1 cellular context compared by ENCODE assay signal in the genomic region with DNA sequence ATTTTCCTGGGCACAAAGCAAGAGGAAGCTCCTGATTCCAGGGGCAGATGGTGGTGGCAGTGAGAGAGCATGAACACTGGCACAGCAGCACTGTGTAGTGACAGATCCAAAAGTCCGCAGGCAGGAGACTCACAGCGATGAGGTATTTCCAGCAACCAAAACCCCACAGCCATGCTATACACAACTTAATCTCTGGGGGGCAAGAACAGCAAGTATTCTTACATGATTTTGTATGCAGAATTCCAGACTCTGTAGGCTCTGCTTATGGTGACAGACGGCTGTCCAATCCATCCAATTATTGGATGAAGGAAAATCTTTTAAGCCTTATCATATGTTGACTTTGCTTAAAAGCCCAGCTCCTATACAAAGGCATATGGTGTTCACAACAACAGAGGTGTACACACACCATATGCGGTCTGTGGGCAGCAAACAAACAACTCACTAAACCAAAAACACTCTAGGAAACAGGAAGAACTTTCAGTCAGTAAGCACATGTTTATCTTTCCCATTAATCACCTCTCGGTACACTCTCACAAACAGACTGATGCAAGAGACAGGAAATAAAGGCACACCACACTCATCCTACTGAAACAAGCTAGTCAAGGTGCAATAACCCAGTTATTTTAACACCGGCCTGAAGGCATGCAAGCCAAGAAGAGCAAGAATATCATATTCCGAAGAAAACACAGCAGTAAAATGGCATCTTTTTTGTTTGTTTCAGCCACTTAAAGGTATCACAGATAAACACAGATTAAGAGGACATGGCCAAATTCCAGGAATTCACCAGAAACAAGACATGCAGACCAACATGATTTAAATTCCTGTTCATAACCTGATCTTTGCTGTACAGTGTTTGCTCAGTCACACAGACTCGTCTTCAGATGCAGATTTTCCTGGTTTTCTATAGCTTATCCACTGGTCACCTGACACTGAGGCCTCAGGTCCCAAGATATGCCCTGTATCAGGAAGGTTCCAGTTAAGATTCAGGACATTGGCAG.
TF ChIP-seq lines count a peak whose summit lies in the region.

No MANE protein-coding gene starts in this region.

TF ChIP-seq in HEK293, 187 proteins besides CTCF, POLR2A, EP300 and RAD21 (continued from another document and continues in another):
- TF ChIP-seq, protein P1, sequence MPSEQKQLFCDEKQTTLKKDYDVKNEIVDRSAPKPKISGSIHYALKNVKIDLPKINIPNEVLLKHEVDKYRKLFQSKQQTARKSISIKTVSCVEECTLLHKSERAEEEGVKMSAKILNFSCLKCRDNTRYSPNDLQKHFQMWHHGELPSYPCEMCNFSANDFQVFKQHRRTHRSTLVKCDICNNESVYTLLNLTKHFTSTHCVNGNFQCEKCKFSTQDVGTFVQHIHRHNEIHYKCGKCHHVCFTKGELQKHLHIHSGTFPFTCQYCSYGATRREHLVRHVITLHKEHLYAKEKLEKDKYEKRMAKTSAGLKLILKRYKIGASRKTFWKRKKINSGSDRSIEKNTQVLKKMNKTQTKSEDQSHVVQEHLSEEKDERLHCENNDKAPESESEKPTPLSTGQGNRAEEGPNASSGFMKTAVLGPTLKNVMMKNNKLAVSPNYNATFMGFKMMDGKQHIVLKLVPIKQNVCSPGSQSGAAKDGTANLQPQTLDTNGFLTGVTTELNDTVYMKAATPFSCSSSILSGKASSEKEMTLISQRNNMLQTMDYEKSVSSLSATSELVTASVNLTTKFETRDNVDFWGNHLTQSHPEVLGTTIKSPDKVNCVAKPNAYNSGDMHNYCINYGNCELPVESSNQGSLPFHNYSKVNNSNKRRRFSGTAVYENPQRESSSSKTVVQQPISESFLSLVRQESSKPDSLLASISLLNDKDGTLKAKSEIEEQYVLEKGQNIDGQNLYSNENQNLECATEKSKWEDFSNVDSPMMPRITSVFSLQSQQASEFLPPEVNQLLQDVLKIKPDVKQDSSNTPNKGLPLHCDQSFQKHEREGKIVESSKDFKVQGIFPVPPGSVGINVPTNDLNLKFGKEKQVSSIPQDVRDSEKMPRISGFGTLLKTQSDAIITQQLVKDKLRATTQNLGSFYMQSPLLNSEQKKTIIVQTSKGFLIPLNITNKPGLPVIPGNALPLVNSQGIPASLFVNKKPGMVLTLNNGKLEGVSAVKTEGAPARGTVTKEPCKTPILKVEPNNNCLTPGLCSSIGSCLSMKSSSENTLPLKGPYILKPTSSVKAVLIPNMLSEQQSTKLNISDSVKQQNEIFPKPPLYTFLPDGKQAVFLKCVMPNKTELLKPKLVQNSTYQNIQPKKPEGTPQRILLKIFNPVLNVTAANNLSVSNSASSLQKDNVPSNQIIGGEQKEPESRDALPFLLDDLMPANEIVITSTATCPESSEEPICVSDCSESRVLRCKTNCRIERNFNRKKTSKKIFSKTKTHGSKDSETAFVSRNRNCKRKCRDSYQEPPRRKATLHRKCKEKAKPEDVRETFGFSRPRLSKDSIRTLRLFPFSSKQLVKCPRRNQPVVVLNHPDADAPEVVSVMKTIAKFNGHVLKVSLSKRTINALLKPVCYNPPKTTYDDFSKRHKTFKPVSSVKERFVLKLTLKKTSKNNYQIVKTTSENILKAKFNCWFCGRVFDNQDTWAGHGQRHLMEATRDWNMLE (tag by site-specific recombination; conservative IDR thresholded peaks at IDR 0.05; ENCODE audit: low read depth) = no peak; the same call in 1 of the 2 replicates
- no peak for TF ChIP-seq ZNF23 (tag by site-specific recombination; IDR thresholded peaks at IDR 0.05; ENCODE audit: borderline replicate concordance)
- TF ChIP-seq ZIC2 (tag by site-specific recombination; IDR thresholded peaks at IDR 0.05) = peak; percentile 58
- TF ChIP-seq ZNF426 (tag by site-specific recombination; IDR thresholded peaks at IDR 0.05) = no peak
- TF ChIP-seq GLIS1 (tag by site-specific recombination; IDR thresholded peaks at IDR 0.05) = peak; percentile 58; the same call in 1 of the 2 replicates
- TF ChIP-seq, protein P2, sequence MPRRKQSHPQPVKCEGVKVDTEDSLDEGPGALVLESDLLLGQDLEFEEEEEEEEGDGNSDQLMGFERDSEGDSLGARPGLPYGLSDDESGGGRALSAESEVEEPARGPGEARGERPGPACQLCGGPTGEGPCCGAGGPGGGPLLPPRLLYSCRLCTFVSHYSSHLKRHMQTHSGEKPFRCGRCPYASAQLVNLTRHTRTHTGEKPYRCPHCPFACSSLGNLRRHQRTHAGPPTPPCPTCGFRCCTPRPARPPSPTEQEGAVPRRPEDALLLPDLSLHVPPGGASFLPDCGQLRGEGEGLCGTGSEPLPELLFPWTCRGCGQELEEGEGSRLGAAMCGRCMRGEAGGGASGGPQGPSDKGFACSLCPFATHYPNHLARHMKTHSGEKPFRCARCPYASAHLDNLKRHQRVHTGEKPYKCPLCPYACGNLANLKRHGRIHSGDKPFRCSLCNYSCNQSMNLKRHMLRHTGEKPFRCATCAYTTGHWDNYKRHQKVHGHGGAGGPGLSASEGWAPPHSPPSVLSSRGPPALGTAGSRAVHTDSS (tag by site-specific recombination; IDR thresholded peaks at IDR 0.05) = peak; percentile 32; the same call in 1 of the 2 replicates
- no peak for TF ChIP-seq ZNF114 (tag by site-specific recombination; IDR thresholded peaks at IDR 0.05)
- no peak for TF ChIP-seq ZNF514 (tag by site-specific recombination; IDR thresholded peaks at IDR 0.05)
- TF ChIP-seq ZNF202 (tag by site-specific recombination; IDR thresholded peaks at IDR 0.05; ENCODE audit: borderline replicate concordance) = no peak
- TF ChIP-seq GLIS2 (tag by site-specific recombination; IDR thresholded peaks at IDR 0.05) = no peak
- TF ChIP-seq, protein P3, sequence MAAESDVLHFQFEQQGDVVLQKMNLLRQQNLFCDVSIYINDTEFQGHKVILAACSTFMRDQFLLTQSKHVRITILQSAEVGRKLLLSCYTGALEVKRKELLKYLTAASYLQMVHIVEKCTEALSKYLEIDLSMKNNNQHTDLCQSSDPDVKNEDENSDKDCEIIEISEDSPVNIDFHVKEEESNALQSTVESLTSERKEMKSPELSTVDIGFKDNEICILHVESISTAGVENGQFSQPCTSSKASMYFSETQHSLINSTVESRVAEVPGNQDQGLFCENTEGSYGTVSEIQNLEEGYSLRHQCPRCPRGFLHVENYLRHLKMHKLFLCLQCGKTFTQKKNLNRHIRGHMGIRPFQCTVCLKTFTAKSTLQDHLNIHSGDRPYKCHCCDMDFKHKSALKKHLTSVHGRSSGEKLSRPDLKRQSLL (tag by site-specific recombination; IDR thresholded peaks at IDR 0.05) = no peak
- no peak for TF ChIP-seq ZNF792 (tag by site-specific recombination; IDR thresholded peaks at IDR 0.05)
- no peak for TF ChIP-seq ZNF791 (tag by site-specific recombination; IDR thresholded peaks at IDR 0.05)
- peak; percentile 60; the same call in 1 of the 2 replicates for TF ChIP-seq HOXD13 (CRISPR knock-in tag; IDR thresholded peaks at IDR 0.05; ENCODE audit: borderline replicate concordance)
- TF ChIP-seq ZNF501 (tag by site-specific recombination; IDR thresholded peaks at IDR 0.05) = no peak
- TF ChIP-seq ZNF223 (tag by site-specific recombination; IDR thresholded peaks at IDR 0.05) = no peak
- TF ChIP-seq ZNF274 (IDR thresholded peaks at IDR 0.05; ENCODE audit: low read length) = no peak
- TF ChIP-seq ZNF274 (tag by site-specific recombination; IDR thresholded peaks at IDR 0.05; ENCODE audit: borderline replicate concordance) = no peak
- TF ChIP-seq, protein P4, sequence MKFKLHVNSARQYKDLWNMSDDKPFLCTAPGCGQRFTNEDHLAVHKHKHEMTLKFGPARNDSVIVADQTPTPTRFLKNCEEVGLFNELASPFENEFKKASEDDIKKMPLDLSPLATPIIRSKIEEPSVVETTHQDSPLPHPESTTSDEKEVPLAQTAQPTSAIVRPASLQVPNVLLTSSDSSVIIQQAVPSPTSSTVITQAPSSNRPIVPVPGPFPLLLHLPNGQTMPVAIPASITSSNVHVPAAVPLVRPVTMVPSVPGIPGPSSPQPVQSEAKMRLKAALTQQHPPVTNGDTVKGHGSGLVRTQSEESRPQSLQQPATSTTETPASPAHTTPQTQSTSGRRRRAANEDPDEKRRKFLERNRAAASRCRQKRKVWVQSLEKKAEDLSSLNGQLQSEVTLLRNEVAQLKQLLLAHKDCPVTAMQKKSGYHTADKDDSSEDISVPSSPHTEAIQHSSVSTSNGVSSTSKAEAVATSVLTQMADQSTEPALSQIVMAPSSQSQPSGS (tag by site-specific recombination; IDR thresholded peaks at IDR 0.05; ENCODE audit: low read depth) = peak; percentile 77
- TF ChIP-seq ZNF660 (tag by site-specific recombination; IDR thresholded peaks at IDR 0.05) = peak; percentile 11; the same call in 1 of the 2 replicates
- TF ChIP-seq ZNF140 (tag by site-specific recombination; IDR thresholded peaks at IDR 0.05) = no peak
- TF ChIP-seq, protein P5, sequence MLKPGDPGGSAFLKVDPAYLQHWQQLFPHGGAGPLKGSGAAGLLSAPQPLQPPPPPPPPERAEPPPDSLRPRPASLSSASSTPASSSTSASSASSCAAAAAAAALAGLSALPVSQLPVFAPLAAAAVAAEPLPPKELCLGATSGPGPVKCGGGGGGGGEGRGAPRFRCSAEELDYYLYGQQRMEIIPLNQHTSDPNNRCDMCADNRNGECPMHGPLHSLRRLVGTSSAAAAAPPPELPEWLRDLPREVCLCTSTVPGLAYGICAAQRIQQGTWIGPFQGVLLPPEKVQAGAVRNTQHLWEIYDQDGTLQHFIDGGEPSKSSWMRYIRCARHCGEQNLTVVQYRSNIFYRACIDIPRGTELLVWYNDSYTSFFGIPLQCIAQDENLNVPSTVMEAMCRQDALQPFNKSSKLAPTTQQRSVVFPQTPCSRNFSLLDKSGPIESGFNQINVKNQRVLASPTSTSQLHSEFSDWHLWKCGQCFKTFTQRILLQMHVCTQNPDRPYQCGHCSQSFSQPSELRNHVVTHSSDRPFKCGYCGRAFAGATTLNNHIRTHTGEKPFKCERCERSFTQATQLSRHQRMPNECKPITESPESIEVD (tag by site-specific recombination; IDR thresholded peaks at IDR 0.05) = peak; percentile 83
- TF ChIP-seq ZNF747 (tag by site-specific recombination; IDR thresholded peaks at IDR 0.05) = no peak
- TF ChIP-seq ZNF530 (tag by site-specific recombination; IDR thresholded peaks at IDR 0.05; ENCODE audit: low read depth) = no peak
- no peak for TF ChIP-seq ZNF221 (tag by site-specific recombination; IDR thresholded peaks at IDR 0.05; ENCODE audit: borderline replicate concordance)
- TF ChIP-seq, protein P6, sequence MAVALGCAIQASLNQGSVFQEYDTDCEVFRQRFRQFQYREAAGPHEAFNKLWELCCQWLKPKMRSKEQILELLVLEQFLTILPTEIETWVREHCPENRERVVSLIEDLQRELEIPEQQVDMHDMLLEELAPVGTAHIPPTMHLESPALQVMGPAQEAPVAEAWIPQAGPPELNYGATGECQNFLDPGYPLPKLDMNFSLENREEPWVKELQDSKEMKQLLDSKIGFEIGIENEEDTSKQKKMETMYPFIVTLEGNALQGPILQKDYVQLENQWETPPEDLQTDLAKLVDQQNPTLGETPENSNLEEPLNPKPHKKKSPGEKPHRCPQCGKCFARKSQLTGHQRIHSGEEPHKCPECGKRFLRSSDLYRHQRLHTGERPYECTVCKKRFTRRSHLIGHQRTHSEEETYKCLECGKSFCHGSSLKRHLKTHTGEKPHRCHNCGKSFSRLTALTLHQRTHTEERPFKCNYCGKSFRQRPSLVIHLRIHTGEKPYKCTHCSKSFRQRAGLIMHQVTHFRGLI (tag by site-specific recombination; IDR thresholded peaks at IDR 0.05) = no peak
- no peak for TF ChIP-seq BCL11A (tag by site-specific recombination; IDR thresholded peaks at IDR 0.05; ENCODE audit: low read depth)
- TF ChIP-seq, protein P7, sequence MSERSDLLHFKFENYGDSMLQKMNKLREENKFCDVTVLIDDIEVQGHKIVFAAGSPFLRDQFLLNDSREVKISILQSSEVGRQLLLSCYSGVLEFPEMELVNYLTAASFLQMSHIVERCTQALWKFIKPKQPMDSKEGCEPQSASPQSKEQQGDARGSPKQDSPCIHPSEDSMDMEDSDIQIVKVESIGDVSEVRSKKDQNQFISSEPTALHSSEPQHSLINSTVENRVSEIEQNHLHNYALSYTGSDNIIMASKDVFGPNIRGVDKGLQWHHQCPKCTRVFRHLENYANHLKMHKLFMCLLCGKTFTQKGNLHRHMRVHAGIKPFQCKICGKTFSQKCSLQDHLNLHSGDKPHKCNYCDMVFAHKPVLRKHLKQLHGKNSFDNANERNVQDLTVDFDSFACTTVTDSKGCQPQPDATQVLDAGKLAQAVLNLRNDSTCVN (tag by site-specific recombination; optimal IDR thresholded peaks at IDR 0.05) = no peak
- TF ChIP-seq, protein P8, sequence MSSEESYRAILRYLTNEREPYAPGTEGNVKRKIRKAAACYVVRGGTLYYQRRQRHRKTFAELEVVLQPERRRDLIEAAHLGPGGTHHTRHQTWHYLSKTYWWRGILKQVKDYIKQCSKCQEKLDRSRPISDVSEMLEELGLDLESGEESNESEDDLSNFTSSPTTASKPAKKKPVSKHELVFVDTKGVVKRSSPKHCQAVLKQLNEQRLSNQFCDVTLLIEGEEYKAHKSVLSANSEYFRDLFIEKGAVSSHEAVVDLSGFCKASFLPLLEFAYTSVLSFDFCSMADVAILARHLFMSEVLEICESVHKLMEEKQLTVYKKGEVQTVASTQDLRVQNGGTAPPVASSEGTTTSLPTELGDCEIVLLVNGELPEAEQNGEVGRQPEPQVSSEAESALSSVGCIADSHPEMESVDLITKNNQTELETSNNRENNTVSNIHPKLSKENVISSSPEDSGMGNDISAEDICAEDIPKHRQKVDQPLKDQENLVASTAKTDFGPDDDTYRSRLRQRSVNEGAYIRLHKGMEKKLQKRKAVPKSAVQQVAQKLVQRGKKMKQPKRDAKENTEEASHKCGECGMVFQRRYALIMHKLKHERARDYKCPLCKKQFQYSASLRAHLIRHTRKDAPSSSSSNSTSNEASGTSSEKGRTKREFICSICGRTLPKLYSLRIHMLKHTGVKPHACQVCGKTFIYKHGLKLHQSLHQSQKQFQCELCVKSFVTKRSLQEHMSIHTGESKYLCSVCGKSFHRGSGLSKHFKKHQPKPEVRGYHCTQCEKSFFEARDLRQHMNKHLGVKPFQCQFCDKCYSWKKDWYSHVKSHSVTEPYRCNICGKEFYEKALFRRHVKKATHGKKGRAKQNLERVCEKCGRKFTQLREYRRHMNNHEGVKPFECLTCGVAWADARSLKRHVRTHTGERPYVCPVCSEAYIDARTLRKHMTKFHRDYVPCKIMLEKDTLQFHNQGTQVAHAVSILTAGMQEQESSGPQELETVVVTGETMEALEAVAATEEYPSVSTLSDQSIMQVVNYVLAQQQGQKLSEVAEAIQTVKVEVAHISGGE (tag by site-specific recombination; conservative IDR thresholded peaks at IDR 0.05; ENCODE audit: low read depth) = no peak
- TF ChIP-seq, protein P9, sequence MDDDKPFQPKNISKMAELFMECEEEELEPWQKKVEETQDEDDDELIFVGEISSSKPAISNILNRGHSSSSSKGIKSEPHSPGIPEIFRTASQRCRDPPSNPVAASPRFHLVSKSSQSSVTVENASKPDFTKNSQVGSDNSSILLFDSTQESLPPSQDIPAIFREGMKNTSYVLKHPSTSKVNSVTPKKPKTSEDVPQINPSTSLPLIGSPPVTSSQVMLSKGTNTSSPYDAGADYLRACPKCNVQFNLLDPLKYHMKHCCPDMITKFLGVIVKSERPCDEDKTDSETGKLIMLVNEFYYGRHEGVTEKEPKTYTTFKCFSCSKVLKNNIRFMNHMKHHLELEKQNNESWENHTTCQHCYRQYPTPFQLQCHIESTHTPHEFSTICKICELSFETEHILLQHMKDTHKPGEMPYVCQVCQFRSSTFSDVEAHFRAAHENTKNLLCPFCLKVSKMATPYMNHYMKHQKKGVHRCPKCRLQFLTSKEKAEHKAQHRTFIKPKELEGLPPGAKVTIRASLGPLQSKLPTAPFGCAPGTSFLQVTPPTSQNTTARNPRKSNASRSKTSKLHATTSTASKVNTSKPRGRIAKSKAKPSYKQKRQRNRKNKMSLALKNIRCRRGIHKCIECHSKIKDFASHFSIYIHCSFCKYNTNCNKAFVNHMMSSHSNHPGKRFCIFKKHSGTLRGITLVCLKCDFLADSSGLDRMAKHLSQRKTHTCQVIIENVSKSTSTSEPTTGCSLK (tag by site-specific recombination; IDR thresholded peaks at IDR 0.05) = no peak
- no peak for TF ChIP-seq ZNF2 (tag by site-specific recombination; IDR thresholded peaks at IDR 0.05)
- TF ChIP-seq BCL11B (tag by site-specific recombination; IDR thresholded peaks at IDR 0.05; ENCODE audit: low read depth) = no peak
